ENCODE assay signal across 16 cellular contexts in the genomic region with DNA sequence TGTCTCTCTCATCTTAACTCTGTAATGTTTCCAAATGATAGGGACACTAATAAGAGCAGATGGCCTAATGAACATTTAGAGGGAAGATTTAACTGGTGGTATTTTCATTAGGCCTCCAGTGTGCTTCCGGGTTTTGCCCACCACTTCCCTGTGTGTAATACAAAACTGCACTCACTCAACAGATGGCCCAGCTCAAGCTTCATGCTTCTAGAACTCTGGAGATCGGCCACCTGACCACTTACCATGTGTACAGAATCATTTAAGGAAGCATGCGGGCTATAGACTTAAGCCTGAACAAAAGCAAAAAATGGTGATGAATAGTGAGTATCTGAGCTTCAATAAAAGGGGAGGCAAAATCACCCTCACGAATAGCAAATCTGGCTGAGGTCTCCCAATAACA.
DNase-seq lines count a peak whose midpoint lies in the region; ATAC-seq, FAIRE-seq and TF ChIP-seq lines count a peak whose summit lies in the region.
"Had no signal": no experiment of that assay in that cellular context is flagged by ENCODE, and none has a peak within 500 bp of the region (broad histone marks: within the 10 kb centered on the region; RNA-seq: fewer than 3 reads in every experiment).

No MANE protein-coding gene starts in this region.

- H3K27me3 Mint-ChIP-seq in activated naive CD8-positive, alpha-beta T cell treated with anti-CD3 and anti-CD28 coated beads, Interleukin-2, amount 50 U/mL, for 24 hours = no peaks in the 10 kb centered on the region
- H3K27me3 Mint-ChIP-seq in effector memory CD8-positive, alpha-beta T cell = no peaks in the 10 kb centered on the region

- peak; percentile 73 for FAIRE-seq in A549 (lab: Jason Lieb, UNC)
- FAIRE-seq: GM12892 had no signal

- no peak for TF ChIP-seq CTCF in A549 (IDR thresholded peaks at IDR 0.05)

- no peak overlapping the region for H3K4me3 Mint-ChIP-seq in activated naive CD8-positive, alpha-beta T cell treated with anti-CD3 and anti-CD28 coated beads, Interleukin-2, amount 50 U/mL, for 24 hours
- no peak overlapping the region for H3K4me3 Mint-ChIP-seq in effector memory CD8-positive, alpha-beta T cell
- H3K4me3 Mint-ChIP-seq: T-helper 1 cell treated with Interleukin-12 subunit alpha and Interleukin-12 subunit beta and Interleukin-4 antibody, amounts not matched to agents 30 μg/mL and 1 μg/mL, for 36 hours had no signal

- H3K4me1 Mint-ChIP-seq in activated naive CD8-positive, alpha-beta T cell treated with anti-CD3 and anti-CD28 coated beads, Interleukin-2, amount 50 U/mL, for 24 hours = no peaks in the 10 kb centered on the region
- no peaks in the 10 kb centered on the region for H3K4me1 Mint-ChIP-seq in effector memory CD8-positive, alpha-beta T cell (ENCODE audit: low read depth in 2 of 2)

- H3K4me3 ChIP-seq in A549 = no peak overlapping the region

- CTCF ChIA-PET in A549 (lab: Yijun Ruan, JAX) = no interaction called here

- H3K9me3 ChIP-seq in A549 = no peaks in the 10 kb centered on the region
- H3K9me3 ChIP-seq: Caco-2 had no signal

- no peak for TF ChIP-seq POLR2A in A549 (IDR thresholded peaks at IDR 0.05; ENCODE audit: low read length)

- POLR2A ChIA-PET in A549 (lab: Yijun Ruan, JAX) = interaction anchor here (0.7 kb wide), 1 partner anchor 12 kb away, joined by 3 read pairs; no protein-coding TSS in a partner anchor

- WGBS in A549 (ENCODE audit: missing lambda C conversion rate) = 43% methylated on average over 4 of the region's 4 CpGs

- no peak for TF ChIP-seq EP300 in A549 (IDR thresholded peaks at IDR 0.05)

- H3K4me2 ChIP-seq in A549 = no peak overlapping the region

- H3K4me1 ChIP-seq in A549 = no peaks in the 10 kb centered on the region
- H3K4me1 ChIP-seq: Caco-2 had no signal

- no peak for ATAC-seq in A549
- no peak for ATAC-seq in activated naive CD8-positive, alpha-beta T cell treated with anti-CD3 and anti-CD28 coated beads, Interleukin-2, amount 50 U/mL, for 24 hours
- ATAC-seq in effector memory CD8-positive, alpha-beta T cell (replicated peaks) = no peak
- ATAC-seq: PC-3 had no signal

- DNase-seq in A549 (ENCODE audit: low read depth in 1 of 2, low spot score in 1 of 2) = no peak
- DNase-seq in DMS53 (lab: John Stamatoyannopoulos, UW) = peak; percentile 81
- DNase-seq in NCI-H1694 treated with DMSO at 0.1 percent for 48 hours (lab: John Stamatoyannopoulos, UW) = peak; percentile 32
- DNase-seq in NCI-H524 treated with DMSO at 0.1 percent for 48 hours (lab: John Stamatoyannopoulos, UW) = peak; percentile 88
- DNase-seq in activated naive CD8-positive, alpha-beta T cell treated with anti-CD3 and anti-CD28 coated beads, Interleukin-2, amount 50 U/mL, for 24 hours = no peak
- no peak for DNase-seq in COR-L47 (lab: John Stamatoyannopoulos, UW)
- no peak for DNase-seq in effector memory CD8-positive, alpha-beta T cell
- DNase-seq: Caco-2, GOT3, NCI-H2171 treated with DMSO at 0.1 percent for 48 hours, NCI-H526 treated with DMSO at 0.1 percent for 48 hours, PC-3 had no signal

- H3K36me3 Mint-ChIP-seq in activated naive CD8-positive, alpha-beta T cell treated with anti-CD3 and anti-CD28 coated beads, Interleukin-2, amount 50 U/mL, for 24 hours (ENCODE audit: low read depth) = no peaks in the 10 kb centered on the region
- peaks cover 3% of the 10 kb centered on the region for H3K36me3 Mint-ChIP-seq in effector memory CD8-positive, alpha-beta T cell (ENCODE audit: insufficient read depth)

- TF ChIP-seq RAD21 in A549 (conservative IDR thresholded peaks at IDR 0.05 in 1 of 2, IDR thresholded peaks at IDR 0.05 in 1 of 2) = no peak

- no peak overlapping the region for H3K27ac Mint-ChIP-seq in activated naive CD8-positive, alpha-beta T cell treated with anti-CD3 and anti-CD28 coated beads, Interleukin-2, amount 50 U/mL, for 24 hours
- no peak overlapping the region for H3K27ac Mint-ChIP-seq in effector memory CD8-positive, alpha-beta T cell
- H3K27ac Mint-ChIP-seq: T-helper 1 cell treated with Interleukin-12 subunit alpha and Interleukin-12 subunit beta and Interleukin-4 antibody, amounts not matched to agents 30 μg/mL and 1 μg/mL, for 36 hours had no signal

- H3K9me3 Mint-ChIP-seq in activated naive CD8-positive, alpha-beta T cell treated with anti-CD3 and anti-CD28 coated beads, Interleukin-2, amount 50 U/mL, for 24 hours = no peaks in the 10 kb centered on the region
- no peaks in the 10 kb centered on the region for H3K9me3 Mint-ChIP-seq in effector memory CD8-positive, alpha-beta T cell
- H3K9me3 Mint-ChIP-seq: T-helper 1 cell treated with Interleukin-12 subunit alpha and Interleukin-12 subunit beta and Interleukin-4 antibody, amounts not matched to agents 30 μg/mL and 1 μg/mL, for 36 hours had no signal

- no peak overlapping the region for H3K27ac ChIP-seq in A549
- H3K27ac ChIP-seq: C4-2B, RWPE1 had no signal

TF ChIP-seq in A549, 52 proteins besides CTCF, POLR2A, EP300 and RAD21:
- TF ChIP-seq MAFK (IDR thresholded peaks at IDR 0.05; ENCODE audit: partially characterized antibody) (no peak), NFE2L2 (conservative IDR thresholded peaks at IDR 0.05; ENCODE audit: low read length) (no peak), HDAC2 (IDR thresholded peaks at IDR 0.05) (no peak)
- TF ChIP-seq, protein P1, sequence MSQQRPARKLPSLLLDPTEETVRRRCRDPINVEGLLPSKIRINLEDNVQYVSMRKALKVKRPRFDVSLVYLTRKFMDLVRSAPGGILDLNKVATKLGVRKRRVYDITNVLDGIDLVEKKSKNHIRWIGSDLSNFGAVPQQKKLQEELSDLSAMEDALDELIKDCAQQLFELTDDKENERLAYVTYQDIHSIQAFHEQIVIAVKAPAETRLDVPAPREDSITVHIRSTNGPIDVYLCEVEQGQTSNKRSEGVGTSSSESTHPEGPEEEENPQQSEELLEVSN (IDR thresholded peaks at IDR 0.05; ENCODE audit: borderline replicate concordance, low read depth) = no peak

Comparison
In these comparisons a context has a peak if more than half of its experiments do, and no peak if none do; other contexts are left out.
1. DNase-seq: peak in DMS53 (single experiment), NCI-H1694 treated with DMSO at 0.1 percent for 48 hours (single experiment) and NCI-H524 treated with DMSO at 0.1 percent for 48 hours (single experiment); none in A549 (0 of 2), activated naive CD8-positive, alpha-beta T cell treated with anti-CD3 and anti-CD28 coated beads, Interleukin-2, amount 50 U/mL, for 24 hours (single experiment), COR-L47 (single experiment) and effector memory CD8-positive, alpha-beta T cell (0 of 3).